8 cellular contexts compared by ENCODE assay signal in the genomic region with DNA sequence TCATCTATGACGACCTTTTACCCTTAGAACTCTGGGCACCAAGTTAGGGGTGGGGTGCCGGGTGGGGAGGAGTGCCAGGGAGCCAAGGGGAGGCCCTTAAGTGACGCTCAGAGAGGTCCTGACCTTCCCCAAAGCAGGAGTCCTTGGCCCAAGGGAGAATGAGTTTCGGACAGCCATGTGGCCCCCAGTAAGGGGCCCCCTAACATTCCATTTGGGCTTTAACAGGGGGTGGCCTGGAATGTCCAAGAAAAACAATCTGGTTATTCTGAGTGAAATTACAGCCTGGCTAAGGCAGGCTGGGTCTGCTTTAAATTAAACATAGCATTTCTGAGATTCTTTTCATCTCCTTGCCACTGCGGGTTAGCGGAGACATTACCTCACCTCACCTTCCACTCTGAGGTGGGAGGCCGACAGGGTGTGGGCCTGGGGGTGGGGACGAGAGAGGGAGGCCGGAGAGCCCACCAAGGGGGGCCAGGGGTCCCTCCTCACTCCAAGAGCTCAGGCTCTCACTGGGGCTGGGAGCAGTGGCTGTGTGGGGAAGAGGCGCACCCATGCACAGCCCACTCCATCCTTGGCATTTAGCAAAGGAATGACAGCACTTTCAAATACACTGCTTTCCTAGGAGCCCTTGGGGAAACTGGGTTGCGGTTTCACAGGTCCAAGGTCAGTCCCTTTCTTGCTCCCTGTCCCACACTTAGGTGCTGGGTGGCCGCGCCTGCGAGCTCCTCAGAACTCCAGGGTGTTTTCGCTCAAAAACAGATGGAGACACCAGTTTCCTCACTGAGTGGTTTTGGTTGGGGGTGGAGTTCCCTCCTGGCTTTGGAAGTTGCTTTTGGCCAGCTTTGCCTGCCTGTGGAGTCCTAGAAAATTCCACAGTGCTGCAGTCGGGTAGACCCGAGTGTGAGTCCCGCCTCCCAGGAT.
DNase-seq lines count a peak whose midpoint lies in the region; ATAC-seq and TF ChIP-seq lines count a peak whose summit lies in the region.
"Had no signal": no experiment of that assay in that cellular context is flagged by ENCODE, and none has a peak within 500 bp of the region (broad histone marks: within the 10 kb centered on the region; RNA-seq: fewer than 3 reads in every experiment).

No MANE protein-coding gene starts in this region.

- no peaks in the 10 kb centered on the region for H3K36me3 ChIP-seq in suprapubic skin

- TF ChIP-seq EP300 in suprapubic skin (IDR thresholded peaks at IDR 0.05), result no peak

- peaks cover 73% of the 10 kb centered on the region for H3K4me1 Mint-ChIP-seq in activated naive CD8-positive, alpha-beta T cell treated with anti-CD3 and anti-CD28 coated beads, Interleukin-2, amount 50 U/mL, for 24 hours

- H3K27me3 ChIP-seq in HL-60 (ENCODE audit: insufficient read depth, poor library complexity, severe bottlenecking), result no peaks in the 10 kb centered on the region
- no peaks in the 10 kb centered on the region for H3K27me3 ChIP-seq in suprapubic skin

- H3K4me1 ChIP-seq in suprapubic skin, result peaks cover 68% of the 10 kb centered on the region

- H3K4me3 Mint-ChIP-seq in activated naive CD8-positive, alpha-beta T cell treated with anti-CD3 and anti-CD28 coated beads, Interleukin-2, amount 50 U/mL, for 24 hours, result no peak overlapping the region

- peak overlapping the region; percentile 80 for H3K27ac ChIP-seq in HL-60 (replicated peaks)
- H3K27ac ChIP-seq in suprapubic skin, result peak overlapping the region; percentile 88

- no peak for TF ChIP-seq POLR2A in suprapubic skin (IDR thresholded peaks at IDR 0.05)

- no peak for DNase-seq in HL-60 (ENCODE audit: low read depth in 1 of 2, low spot score in 1 of 2)
- no peak for DNase-seq in activated naive CD8-positive, alpha-beta T cell treated with anti-CD3 and anti-CD28 coated beads, Interleukin-2, amount 50 U/mL, for 24 hours
- DNase-seq in kidney glomerular epithelial cell (lab: John Stamatoyannopoulos, UW), result peak; percentile 71
- DNase-seq in suprapubic skin (ENCODE audit: low spot score in 2 of 2), result peak; percentile 74 to 82
- no peak for DNase-seq in NCI-H2107 treated with DMSO at 0.1 percent for 48 hours (lab: John Stamatoyannopoulos, UW; ENCODE audit: unreplicated experiment)
- no peak for DNase-seq in superior temporal gyrus (ENCODE audit: extremely low spot score)
- DNase-seq: foreskin melanocyte had no signal

- no peaks in the 10 kb centered on the region for H3K36me3 Mint-ChIP-seq in activated naive CD8-positive, alpha-beta T cell treated with anti-CD3 and anti-CD28 coated beads, Interleukin-2, amount 50 U/mL, for 24 hours (ENCODE audit: low read depth)

- no peaks in the 10 kb centered on the region for H3K9me3 ChIP-seq in suprapubic skin

- H3K27ac Mint-ChIP-seq in activated naive CD8-positive, alpha-beta T cell treated with anti-CD3 and anti-CD28 coated beads, Interleukin-2, amount 50 U/mL, for 24 hours, result peak overlapping the region; percentile 86

- H3K27me3 Mint-ChIP-seq in activated naive CD8-positive, alpha-beta T cell treated with anti-CD3 and anti-CD28 coated beads, Interleukin-2, amount 50 U/mL, for 24 hours, result no peaks in the 10 kb centered on the region

- WGBS in suprapubic skin, result 42% methylated on average over 16 of the region's 18 CpGs

- H3K4me3 ChIP-seq in HL-60 (replicated peaks; ENCODE audit: insufficient read depth, low read length), result no peak overlapping the region
- H3K4me3 ChIP-seq in suprapubic skin, result no peak overlapping the region

- no peak for ATAC-seq in activated naive CD8-positive, alpha-beta T cell treated with anti-CD3 and anti-CD28 coated beads, Interleukin-2, amount 50 U/mL, for 24 hours
- ATAC-seq in HG02571 (IDR thresholded peaks at IDR 0.05; ENCODE audit: unreplicated experiment), result no peak

- TF ChIP-seq CTCF in HL-60 (IDR thresholded peaks at IDR 0.05; ENCODE audit: insufficient read depth, low read length) (no peak), suprapubic skin (IDR thresholded peaks at IDR 0.05) (no peak)

- peaks cover 4% of the 10 kb centered on the region for H3K9me3 Mint-ChIP-seq in activated naive CD8-positive, alpha-beta T cell treated with anti-CD3 and anti-CD28 coated beads, Interleukin-2, amount 50 U/mL, for 24 hours

Comparison
In these comparisons a context has a peak if more than half of its experiments do, and no peak if none do; other contexts are left out.
1. DNase-seq: peak in kidney glomerular epithelial cell (single experiment) and suprapubic skin (2 of 2); none in HL-60 (0 of 2), activated naive CD8-positive, alpha-beta T cell treated with anti-CD3 and anti-CD28 coated beads, Interleukin-2, amount 50 U/mL, for 24 hours (single experiment), NCI-H2107 treated with DMSO at 0.1 percent for 48 hours (single experiment) and superior temporal gyrus (single experiment).